ENCODE assay signal across 12 cellular contexts in genomic region chr7:7221602-7222038, GRCh38. TPM values are rescaled to one million over a fixed set of nuclear protein-coding genes. Genes with fewer than 3 reads are reported as not detected.
DNase-seq lines count a peak whose midpoint lies in the region; ATAC-seq and TF ChIP-seq lines count a peak whose summit lies in the region.
"Had no signal": no experiment of that assay in that cellular context is flagged by ENCODE, and none has a peak within 500 bp of the region (broad histone marks: within the 10 kb centered on the region; RNA-seq: fewer than 3 reads in every experiment).

No MANE protein-coding gene starts in this region.

- no peak overlapping the region for H3K4me3 Mint-ChIP-seq in Calu3 (ENCODE audit: low read depth, unreplicated experiment)
- peak overlapping the region in 1 of 2 donors; percentile 2 for H3K4me3 Mint-ChIP-seq in effector memory CD8-positive, alpha-beta T cell
- no peak overlapping the region for H3K4me3 Mint-ChIP-seq in natural killer cell
- H3K4me3 Mint-ChIP-seq in type B pancreatic cell: no peak overlapping the region
- H3K4me3 Mint-ChIP-seq: activated naive CD8-positive, alpha-beta T cell treated with anti-CD3 and anti-CD28 coated beads, Interleukin-2, amount 10 ng/mL, durations not matched to agents 7 days and 5 days had no signal

- no peak for ATAC-seq in effector memory CD8-positive, alpha-beta T cell (replicated peaks)
- ATAC-seq in natural killer cell (peak; percentile 49 to 82 (median 52)), HG02610 (IDR thresholded peaks at IDR 0.05; ENCODE audit: unreplicated experiment) (no peak)

- no peaks in the 10 kb centered on the region for H3K27me3 Mint-ChIP-seq in Calu3 (ENCODE audit: unreplicated experiment)
- no peaks in the 10 kb centered on the region for H3K27me3 Mint-ChIP-seq in effector memory CD8-positive, alpha-beta T cell
- no peaks in the 10 kb centered on the region for H3K27me3 Mint-ChIP-seq in natural killer cell (ENCODE audit: low read depth in 2 of 2)
- H3K27me3 Mint-ChIP-seq in type B pancreatic cell: no peaks in the 10 kb centered on the region
- H3K27me3 Mint-ChIP-seq: activated naive CD8-positive, alpha-beta T cell treated with anti-CD3 and anti-CD28 coated beads, Interleukin-2, amount 10 ng/mL, durations not matched to agents 7 days and 5 days had no signal

- no TSS peak for BruUV-seq in Calu3 (replicated peaks; lab: Mats Ljungman, UMichigan)

- DNase-seq in Calu3 (peak; percentile 26), NCI-H460 (ENCODE audit: extremely low read depth, low read depth) (peak; percentile 44), natural killer cell (no peak), type B pancreatic cell (ENCODE audit: extremely low spot score, unreplicated experiment) (no peak), caudate nucleus (lab: John Stamatoyannopoulos, UW) (no peak)
- no peak for DNase-seq in effector memory CD8-positive, alpha-beta T cell
- no peak for DNase-seq in stimulated activated CD8-positive, alpha-beta memory T cell treated with anti-CD3 and anti-CD28 coated beads, Interleukin-4, amount 100 ng/mL, for 48 hours
- DNase-seq: activated naive CD8-positive, alpha-beta T cell treated with anti-CD3 and anti-CD28 coated beads, Interleukin-2, amount 10 ng/mL, durations not matched to agents 7 days and 5 days; NCI-H2227 treated with DMSO at 0.1 percent for 48 hours; stimulated activated CD4-positive, alpha-beta T cell treated with anti-CD3 and anti-CD28 coated beads, Interleukin-12 subunit alpha, Interleukin-12 subunit beta, amount 100 ng/mL, for 4 hours had no signal

- TF ChIP-seq CTCF in Calu3 (IDR thresholded peaks at IDR 0.05; ENCODE audit: unreplicated experiment) (no peak), natural killer cell (IDR thresholded peaks at IDR 0.05) (no peak), type B pancreatic cell (conservative IDR thresholded peaks at IDR 0.05) (no peak)

- intact Hi-C loops in Calu3 (cut with micrococcal nuclease; ENCODE audit: unreplicated experiment): no loop called here
- intact Hi-C loops in natural killer cell (cut with micrococcal nuclease): loop anchor here (5.0 kb wide), 2 partner anchors 36 to 39 kb away; partner anchors contain the start of gene C1GALT1

- peaks cover 18% of the 10 kb centered on the region for H3K4me1 Mint-ChIP-seq in Calu3 (ENCODE audit: low read depth, unreplicated experiment)
- peaks cover 31 to 47% of the 10 kb centered on the region in 2 donors for H3K4me1 Mint-ChIP-seq in effector memory CD8-positive, alpha-beta T cell (ENCODE audit: low read depth in 2 of 2)
- H3K4me1 Mint-ChIP-seq in natural killer cell: peaks cover 50 to 53% of the 10 kb centered on the region in 2 donors
- H3K4me1 Mint-ChIP-seq in type B pancreatic cell (ENCODE audit: unreplicated experiment): peaks cover 11% of the 10 kb centered on the region

- H3K27ac ChIP-seq in caudate nucleus (ENCODE audit: low read depth, low read length): no peak overlapping the region
- H3K27ac ChIP-seq: HL-60 had no signal

- peaks cover 25% of the 10 kb centered on the region for H3K36me3 Mint-ChIP-seq in Calu3 (ENCODE audit: insufficient read depth, unreplicated experiment)
- peaks cover 26% of the 10 kb centered on the region for H3K36me3 Mint-ChIP-seq in effector memory CD8-positive, alpha-beta T cell (ENCODE audit: insufficient read depth)
- peaks cover 15% of the 10 kb centered on the region for H3K36me3 Mint-ChIP-seq in natural killer cell
- peaks cover 32% of the 10 kb centered on the region for H3K36me3 Mint-ChIP-seq in type B pancreatic cell

- CTCF ChIA-PET in Calu3 (lab: Charles Lee): interaction anchor here (0.6 to 1.7 kb wide), 3 partner anchors 122 to 271 kb away, joined by 3 to 4 read pairs (median 3); no protein-coding TSS in a partner anchor

- H3K27ac Mint-ChIP-seq in Calu3 (ENCODE audit: unreplicated experiment) (peak overlapping the region; percentile 4), natural killer cell (peak overlapping the region; percentile 63 to 81), type B pancreatic cell (no peak overlapping the region)
- peak overlapping the region; percentile 72 to 83 for H3K27ac Mint-ChIP-seq in effector memory CD8-positive, alpha-beta T cell
- H3K27ac Mint-ChIP-seq: activated naive CD8-positive, alpha-beta T cell treated with anti-CD3 and anti-CD28 coated beads, Interleukin-2, amount 10 ng/mL, durations not matched to agents 7 days and 5 days had no signal

- no peaks in the 10 kb centered on the region for H3K9me3 Mint-ChIP-seq in Calu3 (ENCODE audit: low read depth, unreplicated experiment)
- no peaks in the 10 kb centered on the region for H3K9me3 Mint-ChIP-seq in effector memory CD8-positive, alpha-beta T cell
- H3K9me3 Mint-ChIP-seq in natural killer cell: no peaks in the 10 kb centered on the region
- H3K9me3 Mint-ChIP-seq in type B pancreatic cell: no peaks in the 10 kb centered on the region
- H3K9me3 Mint-ChIP-seq: activated naive CD8-positive, alpha-beta T cell treated with anti-CD3 and anti-CD28 coated beads, Interleukin-2, amount 10 ng/mL, durations not matched to agents 7 days and 5 days had no signal

RNA-seq across cellular contexts. Expression of gene C1GALT1, which starts 39.3 kb away (rescaled TPM):
- total RNA-seq in Calu3 (2022) (92.2 and 97.0 TPM in 2 replicates), natural killer cell (10 to 100 TPM; 54.5 to 64.5 (median 63.7) TPM), type B pancreatic cell (ENCODE audit: low replicate concordance) (48.8 and 58.8 TPM in 2 replicates)
- total RNA-seq in NCI-H460 (2014; rRNA removed; shearing (Covaris generic)): 29.1 and 32.2 TPM in 2 replicates
- polyA plus RNA-seq in NCI-H460 (2014; cell fraction: nucleus; rRNA removed): 46.2 and 67.9 TPM in 2 replicates

Comparison
In these comparisons a context has a peak if more than half of its experiments do, and no peak if none do; other contexts are left out.
1. DNase-seq: peak in Calu3 (single experiment) and NCI-H460 (single experiment); none in effector memory CD8-positive, alpha-beta T cell (0 of 3), natural killer cell (single experiment), stimulated activated CD8-positive, alpha-beta memory T cell treated with anti-CD3 and anti-CD28 coated beads, Interleukin-4, amount 100 ng/mL, for 48 hours (single experiment), type B pancreatic cell (single experiment) and caudate nucleus (0 of 61).
2. ATAC-seq: peak in natural killer cell (3 of 3); none in effector memory CD8-positive, alpha-beta T cell (single experiment) and HG02610 (single experiment).